In genomic region chr17:69358688-69359596, GRCh38 we compare ENCODE assay signal across 11 cellular contexts. TPM values are rescaled to one million over a fixed set of nuclear protein-coding genes. Genes with fewer than 3 reads are reported as not detected.
A peak's percentile ranks its signal among the peaks of the same experiment; 100 is the strongest.
DNase-seq lines count a peak whose midpoint lies in the region; ATAC-seq and TF ChIP-seq lines count a peak whose summit lies in the region.
"Had no signal": no experiment of that assay in that cellular context is flagged by ENCODE, and none has a peak within 500 bp of the region (broad histone marks: within the 10 kb centered on the region; RNA-seq: fewer than 3 reads in every experiment).

No MANE protein-coding gene starts in this region.

- no peaks in the 10 kb centered on the region for H3K9me3 Mint-ChIP-seq in CD4-positive, alpha-beta T cell
- no peaks in the 10 kb centered on the region for H3K9me3 Mint-ChIP-seq in endothelial cell (ENCODE audit: unreplicated experiment)
- H3K9me3 Mint-ChIP-seq: activated T-helper 1 cell treated with anti-CD3 and anti-CD28 coated beads, Interleukin-12 subunit alpha, Interleukin-12 subunit beta, Interleukin-2, Interleukin-4 antibody, amounts not matched to agents 30 ng/mL and 10 ng/mL and 1 ng/mL, durations not matched to agents 14 hours and 24 hours and 36 hours had no signal

- no peak overlapping the region for H3K4me3 Mint-ChIP-seq in CD4-positive, alpha-beta T cell
- no peak overlapping the region for H3K4me3 Mint-ChIP-seq in endothelial cell (ENCODE audit: unreplicated experiment)
- H3K4me3 Mint-ChIP-seq: activated T-helper 1 cell treated with anti-CD3 and anti-CD28 coated beads, Interleukin-12 subunit alpha, Interleukin-12 subunit beta, Interleukin-2, Interleukin-4 antibody, amounts not matched to agents 30 ng/mL and 10 ng/mL and 1 ng/mL, durations not matched to agents 14 hours and 24 hours and 36 hours had no signal

- no peak overlapping the region for H3K27ac Mint-ChIP-seq in CD4-positive, alpha-beta T cell
- no peak overlapping the region for H3K27ac Mint-ChIP-seq in endothelial cell (ENCODE audit: unreplicated experiment)
- H3K27ac Mint-ChIP-seq: activated T-helper 1 cell treated with anti-CD3 and anti-CD28 coated beads, Interleukin-12 subunit alpha, Interleukin-12 subunit beta, Interleukin-2, Interleukin-4 antibody, amounts not matched to agents 30 ng/mL and 10 ng/mL and 1 ng/mL, durations not matched to agents 14 hours and 24 hours and 36 hours had no signal

- POLR2A ChIA-PET in CD4-positive, alpha-beta T cell (lab: Charles Lee), result no interaction called here

- CTCF ChIA-PET in CD4-positive, alpha-beta T cell (lab: Charles Lee), result no interaction called here

- H3K27me3 ChIP-seq in CD4-positive, alpha-beta T cell (ENCODE audit: control insufficient read depth, insufficient read depth, low read length), result no peaks in the 10 kb centered on the region

- no peak overlapping the region for H3K27ac ChIP-seq in CD4-positive, alpha-beta T cell (ENCODE audit: low read depth, low read length)

- no peaks in the 10 kb centered on the region for H3K4me1 Mint-ChIP-seq in CD4-positive, alpha-beta T cell (ENCODE audit: low read depth)
- H3K4me1 Mint-ChIP-seq in endothelial cell (ENCODE audit: unreplicated experiment), result no peaks in the 10 kb centered on the region

- H3K36me3 Mint-ChIP-seq in CD4-positive, alpha-beta T cell (ENCODE audit: low read depth), result no peaks in the 10 kb centered on the region
- H3K36me3 Mint-ChIP-seq in endothelial cell (ENCODE audit: low read depth, unreplicated experiment), result no peaks in the 10 kb centered on the region

- TF ChIP-seq CTCF in CD4-positive, alpha-beta T cell (IDR thresholded peaks at IDR 0.05), result peak; percentile 16
- peak; percentile 14 for TF ChIP-seq CTCF in endothelial cell (IDR thresholded peaks at IDR 0.05; ENCODE audit: unreplicated experiment)

- peaks cover 5% of the 10 kb centered on the region for H3K27me3 Mint-ChIP-seq in CD4-positive, alpha-beta T cell
- no peaks in the 10 kb centered on the region for H3K27me3 Mint-ChIP-seq in endothelial cell (ENCODE audit: unreplicated experiment)

- intact Hi-C loops in CD4-positive, alpha-beta T cell (cut with DNase I, micrococcal nuclease), result no loop called here

- H3K9me3 ChIP-seq in CD4-positive, alpha-beta T cell (ENCODE audit: control insufficient read depth, low read length), result no peaks in the 10 kb centered on the region

- ATAC-seq in CD4-positive, alpha-beta T cell (ENCODE audit: poor library complexity), result no peak
- ATAC-seq in GM18858 (IDR thresholded peaks at IDR 0.05; ENCODE audit: unreplicated experiment) (peak; percentile 42), GM19467 (IDR thresholded peaks at IDR 0.05; ENCODE audit: unreplicated experiment) (no peak), GM18517 (IDR thresholded peaks at IDR 0.05; ENCODE audit: unreplicated experiment) (no peak)

- DNase-seq in CD4-positive, alpha-beta T cell, result peak in 1 of 10 experiments; percentile 7
- peak; percentile 27 for DNase-seq in NCI-H526 treated with DMSO at 0.1 percent for 48 hours (lab: John Stamatoyannopoulos, UW)
- DNase-seq in endothelial cell (ENCODE audit: low spot score), result peak; percentile 8
- no peak for DNase-seq in DMS153 (lab: John Stamatoyannopoulos, UW)
- DNase-seq in MV-4-11 (lab: John Stamatoyannopoulos, UW), result no peak
- DNase-seq: GDM1, occipital lobe had no signal

RNA-seq across cellular contexts. Expression of gene ABCA5, which starts 32.0 kb away (rescaled TPM):
- 10 to 100 TPM; 33.4 to 34.9 TPM for total RNA-seq in CD4-positive, alpha-beta T cell
- 18.7 TPM for total RNA-seq in endothelial cell (ENCODE audit: unreplicated experiment)

RNA-seq across cellular contexts. Expression of gene MAP2K6, which starts 55.6 kb away (rescaled TPM):
- 10 to 100 TPM; 14.0 to 14.6 TPM for total RNA-seq in CD4-positive, alpha-beta T cell
- 30.5 TPM for total RNA-seq in endothelial cell (ENCODE audit: unreplicated experiment)

Comparison
In these comparisons a context has a peak if more than half of its experiments do, and no peak if none do; other contexts are left out.
1. DNase-seq: peak in NCI-H526 treated with DMSO at 0.1 percent for 48 hours (single experiment) and endothelial cell (single experiment); none in DMS153 (single experiment) and MV-4-11 (single experiment).